ENCODE assay signal across 28 cellular contexts in genomic region chr17:11871773-11872172, GRCh38.
A peak's percentile ranks its signal among the peaks of the same experiment; 100 is the strongest.
DNase-seq lines count a peak whose midpoint lies in the region; ATAC-seq and TF ChIP-seq lines count a peak whose summit lies in the region.
"Had no signal": no experiment of that assay in that cellular context is flagged by ENCODE, and none has a peak within 500 bp of the region (broad histone marks: within the 10 kb centered on the region; RNA-seq: fewer than 3 reads in every experiment).

No MANE protein-coding gene starts in this region.

- no peaks in the 10 kb centered on the region for H3K4me1 Mint-ChIP-seq in WTC11
- H3K4me1 Mint-ChIP-seq in neural progenitor cell, result no peaks in the 10 kb centered on the region
- H3K4me1 Mint-ChIP-seq: activated CD4-positive, alpha-beta memory T cell treated with anti-CD3 and anti-CD28 coated beads, Interleukin-2, amount 10 ng/mL, durations not matched to agents 7 days and 5 days; activated T-helper 17 cell treated with anti-CD3 and anti-CD28 coated beads, Interleukin-2, amount 50 U/mL, for 72 hours; CD4-positive, alpha-beta memory T cell; nephron progenitor cell had no signal

- peaks cover 81% of the 10 kb centered on the region for H3K9me3 Mint-ChIP-seq in WTC11
- peaks cover 20% of the 10 kb centered on the region for H3K9me3 Mint-ChIP-seq in neural progenitor cell

- no peaks in the 10 kb centered on the region for H4K20me1 ChIP-seq in SK-N-SH (ENCODE audit: insufficient read depth)
- H4K20me1 ChIP-seq in neural progenitor cell (ENCODE audit: low read depth), result no peaks in the 10 kb centered on the region

- H3K36me3 Mint-ChIP-seq in WTC11 (peaks cover 49% of the 10 kb centered on the region), neural progenitor cell (no peaks in the 10 kb centered on the region)
- H3K36me3 Mint-ChIP-seq: CD4-positive, alpha-beta memory T cell had no signal

- no peak for TF ChIP-seq RAD21 in SK-N-SH (IDR thresholded peaks at IDR 0.05; ENCODE audit: low read length)

- 26% methylated on average over 10 of the region's 10 CpGs for WGBS in SK-N-SH (ENCODE audit: low lambda C conversion rate)

- H2AFZ ChIP-seq in SK-N-SH (ENCODE audit: low read depth) (no peak overlapping the region), neural progenitor cell (replicated peaks) (no peak overlapping the region)
- H2AFZ ChIP-seq: hepatocyte had no signal

- H3K36me3 ChIP-seq in SK-N-SH (replicated peaks in 1 of 2; ENCODE audit: control insufficient read depth in 1 of 2, insufficient read depth in 2 of 2, low read length in 1 of 2), result no peaks in the 10 kb centered on the region
- no peaks in the 10 kb centered on the region for H3K36me3 ChIP-seq in neural progenitor cell
- H3K36me3 ChIP-seq: breast epithelium, gastroesophageal sphincter, pancreas, thoracic aorta had no signal

- DNase-seq in SK-N-SH, result peak; percentile 21
- DNase-seq in NB4 (ENCODE audit: low read depth), result no peak
- no peak for DNase-seq in WTC11 (ENCODE audit: low spot score)
- DNase-seq in neural progenitor cell (ENCODE audit: low spot score), result no peak
- no peak for DNase-seq in amniotic stem cell (lab: John Stamatoyannopoulos, UW)
- DNase-seq in DMS 273 (lab: John Stamatoyannopoulos, UW; ENCODE audit: unreplicated experiment), result no peak
- DNase-seq: activated CD4-positive, alpha-beta memory T cell treated with anti-CD3 and anti-CD28 coated beads, Interleukin-2, amount 10 ng/mL, durations not matched to agents 7 days and 5 days; activated CD8-positive, alpha-beta memory T cell treated with anti-CD3 and anti-CD28 coated beads, Interleukin-2, amount 50 U/mL, for 48 hours; activated naive CD4-positive, alpha-beta T cell treated with anti-CD3 and anti-CD28 coated beads, Interleukin-2, amount 50 U/mL, for 16 hours; AML-193; CD4-positive, alpha-beta memory T cell; IMR-90; left colon; NCI-H1694; nephron progenitor cell; pancreas; retina; stimulated activated CD4-positive, alpha-beta T cell treated with anti-CD3 and anti-CD28 coated beads, Interleukin-1b, Interleukin-23, amount 100 ng/mL, for 48 hours; stimulated activated naive CD8-positive, alpha-beta T cell treated with anti-CD3 and anti-CD28 coated beads, Interleukin-15, Interleukin-2, amounts not matched to agents 100 U/mL and 50 U/mL, for 24 hours had no signal

- H3K4me1 ChIP-seq in SK-N-SH (ENCODE audit: control insufficient read depth in 1 of 2, insufficient read depth in 2 of 2, low read depth in 1 of 2, low read length in 1 of 2), result no peaks in the 10 kb centered on the region
- peaks cover 8% of the 10 kb centered on the region for H3K4me1 ChIP-seq in neural progenitor cell
- H3K4me1 ChIP-seq: breast epithelium, gastroesophageal sphincter, pancreas had no signal

- no peaks in the 10 kb centered on the region for H3F3A ChIP-seq in SK-N-SH (replicated peaks; ENCODE audit: insufficient read depth)
- H3F3A ChIP-seq in neural progenitor cell (ENCODE audit: low read depth), result peaks cover 11% of the 10 kb centered on the region

- H3K4me3 Mint-ChIP-seq in WTC11 (no peak overlapping the region), neural progenitor cell (peak overlapping the region; percentile 14)
- H3K4me3 Mint-ChIP-seq: activated CD4-positive, alpha-beta memory T cell treated with anti-CD3 and anti-CD28 coated beads, Interleukin-2, amount 10 ng/mL, durations not matched to agents 7 days and 5 days; activated T-helper 17 cell treated with anti-CD3 and anti-CD28 coated beads, Interleukin-2, amount 50 U/mL, for 72 hours; CD4-positive, alpha-beta memory T cell; nephron progenitor cell had no signal

- H3K27ac ChIP-seq in SK-N-SH (ENCODE audit: low read depth in 2 of 2, low read length in 1 of 2) (no peak overlapping the region), neural progenitor cell (no peak overlapping the region)
- H3K27ac ChIP-seq: breast epithelium, gastroesophageal sphincter, hepatocyte, pancreas, thoracic aorta had no signal

- no peaks in the 10 kb centered on the region; the same call in 1 of the 2 replicates for H3K27me3 Mint-ChIP-seq in WTC11 (ENCODE audit: low read depth)
- H3K27me3 Mint-ChIP-seq in neural progenitor cell (ENCODE audit: insufficient read depth, low read depth), result peaks cover 7% of the 10 kb centered on the region
- H3K27me3 Mint-ChIP-seq: activated CD4-positive, alpha-beta memory T cell treated with anti-CD3 and anti-CD28 coated beads, Interleukin-2, amount 10 ng/mL, durations not matched to agents 7 days and 5 days had no signal

- CTCF ChIA-PET in SK-N-SH (lab: Yijun Ruan, JAX) (interaction anchor here (1.6 kb wide), 1 partner anchor 64 kb away, joined by 6 read pairs; no protein-coding TSS in a partner anchor), WTC11 (lab: Charles Lee) (interaction anchor here (1.4 kb wide), 1 partner anchor 227 kb away, joined by 4 read pairs; no protein-coding TSS in a partner anchor)

- H3K4me2 ChIP-seq in SK-N-SH (no peak overlapping the region), neural progenitor cell (no peak overlapping the region)
- H3K4me2 ChIP-seq: hepatocyte, smooth muscle cell had no signal

- H3K27me3 ChIP-seq in SK-N-SH (ENCODE audit: insufficient read depth) (no peaks in the 10 kb centered on the region), neural progenitor cell (no peaks in the 10 kb centered on the region)
- H3K27me3 ChIP-seq: breast epithelium, hepatocyte, pancreas had no signal

- no peak for ATAC-seq in SK-N-SH treated with all-trans-retinoic acid at 6 μM for 48 hours
- peak; percentile 39; the same call in 1 of the 2 replicates for ATAC-seq in WTC11
- no peak for ATAC-seq in HG03039 (IDR thresholded peaks at IDR 0.05; ENCODE audit: unreplicated experiment)
- ATAC-seq: activated T-helper 17 cell treated with anti-CD3 and anti-CD28 coated beads, Interleukin-2, amount 50 U/mL, for 72 hours; gastroesophageal sphincter; GM12878; left colon; pancreas; stimulated activated naive CD8-positive, alpha-beta T cell treated with anti-CD3 and anti-CD28 coated beads, Interleukin-15, Interleukin-2, amounts not matched to agents 100 U/mL and 50 U/mL, for 24 hours had no signal

- TF ChIP-seq CTCF in SK-N-SH (IDR thresholded peaks at IDR 0.05), result no peak
- peak; percentile 12 for TF ChIP-seq CTCF in NB4 (IDR thresholded peaks at IDR 0.05; ENCODE audit: low read depth, low read length)
- no peak for TF ChIP-seq CTCF in WTC11 (IDR thresholded peaks at IDR 0.05)
- TF ChIP-seq CTCF in neural progenitor cell (IDR thresholded peaks at IDR 0.05), result no peak

- H3K9me2 ChIP-seq in SK-N-SH, result no peaks in the 10 kb centered on the region

- H3K9me3 ChIP-seq in SK-N-SH (no peaks in the 10 kb centered on the region), neural progenitor cell (ENCODE audit: low read depth) (peaks cover 5% of the 10 kb centered on the region)
- H3K9me3 ChIP-seq: pancreas, thoracic aorta had no signal

- H3K9ac ChIP-seq in SK-N-SH (no peak overlapping the region), neural progenitor cell (no peak overlapping the region)

- H3K4me3 ChIP-seq in SK-N-SH (ENCODE audit: low read depth in 2 of 2, low read length in 1 of 2) (no peak overlapping the region), NB4 (ENCODE audit: low read depth, low read length) (no peak overlapping the region), neural progenitor cell (no peak overlapping the region)
- H3K4me3 ChIP-seq: breast epithelium, gastroesophageal sphincter, GM12878, hepatocyte, pancreas, smooth muscle cell, thoracic aorta had no signal

- no peak overlapping the region for H3K27ac Mint-ChIP-seq in WTC11
- H3K27ac Mint-ChIP-seq in neural progenitor cell, result no peak overlapping the region
- H3K27ac Mint-ChIP-seq: activated CD4-positive, alpha-beta memory T cell treated with anti-CD3 and anti-CD28 coated beads, Interleukin-2, amount 10 ng/mL, durations not matched to agents 7 days and 5 days; activated T-helper 17 cell treated with anti-CD3 and anti-CD28 coated beads, Interleukin-2, amount 50 U/mL, for 72 hours; CD4-positive, alpha-beta memory T cell; nephron progenitor cell had no signal

- POLR2A ChIA-PET in SK-N-SH (lab: Yijun Ruan, JAX), result no interaction called here
- POLR2A ChIA-PET in WTC11 (lab: Charles Lee), result no interaction called here

- no peak for TF ChIP-seq POLR2A in NB4 (IDR thresholded peaks at IDR 0.05; ENCODE audit: extremely low read depth, insufficient read length)

- no peak for TF ChIP-seq EP300 in SK-N-SH (IDR thresholded peaks at IDR 0.05; ENCODE audit: borderline replicate concordance in 1 of 2, low read depth in 1 of 2, low read length in 1 of 2)

- H3K79me2 ChIP-seq in SK-N-SH (ENCODE audit: insufficient read depth), result no peaks in the 10 kb centered on the region
- no peaks in the 10 kb centered on the region for H3K79me2 ChIP-seq in neural progenitor cell (ENCODE audit: low read depth)
- H3K79me2 ChIP-seq: hepatocyte had no signal

TF ChIP-seq in SK-N-SH, 30 proteins besides CTCF, POLR2A, EP300 and RAD21 (continues in another document):
- TF ChIP-seq TEAD4 (IDR thresholded peaks at IDR 0.05; ENCODE audit: borderline replicate concordance, insufficient read depth) (no peak), POLR2AphosphoS5 (IDR thresholded peaks at IDR 0.05; ENCODE audit: low read depth, low read length) (no peak), ELF1 (IDR thresholded peaks at IDR 0.05) (no peak), TAF1 (IDR thresholded peaks at IDR 0.05; ENCODE audit: borderline replicate concordance, low read depth, low read length) (no peak), GABPA (IDR thresholded peaks at IDR 0.05; ENCODE audit: low read depth) (no peak), YY1 (IDR thresholded peaks at IDR 0.05; ENCODE audit: low read depth) (no peak), SIN3A (IDR thresholded peaks at IDR 0.05; ENCODE audit: borderline replicate concordance, low read depth, low read length) (no peak)

TF ChIP-seq in SK-N-SH treated with all-trans-retinoic acid at 6 μM for 48 hours, 23 proteins besides CTCF, POLR2A, EP300 and RAD21 (continues in another document):
- TF ChIP-seq RARB (CRISPR knock-in tag; IDR thresholded peaks at IDR 0.05) (no peak), ESRRG (CRISPR knock-in tag; IDR thresholded peaks at IDR 0.05) (no peak), ARNTL (CRISPR knock-in tag; IDR thresholded peaks at IDR 0.05; ENCODE audit: borderline replicate concordance, low read depth) (no peak), ZNF70 (CRISPR knock-in tag; IDR thresholded peaks at IDR 0.05) (no peak), ZNF8 (CRISPR knock-in tag; IDR thresholded peaks at IDR 0.05) (no peak), GLIS3 (CRISPR knock-in tag; IDR thresholded peaks at IDR 0.05) (no peak)

TF ChIP-seq in WTC11, 78 proteins besides CTCF, POLR2A, EP300 and RAD21 (continues in another document):
- TF ChIP-seq IRF1 (CRISPR knock-in tag; IDR thresholded peaks at IDR 0.05), result no peak
- no peak for TF ChIP-seq GTF2I (CRISPR knock-in tag; conservative IDR thresholded peaks at IDR 0.05)
- TF ChIP-seq PRRX2 (CRISPR knock-in tag; IDR thresholded peaks at IDR 0.05), result no peak
- TF ChIP-seq ZNF138 (CRISPR knock-in tag; conservative IDR thresholded peaks at IDR 0.05), result no peak
- no peak for TF ChIP-seq FOXK1 (CRISPR knock-in tag; IDR thresholded peaks at IDR 0.05)
- TF ChIP-seq CREM (CRISPR knock-in tag; IDR thresholded peaks at IDR 0.05), result no peak
